Comparison of ENCODE assay signal across 12 cellular contexts in genomic region chr20:53598140-53599038, GRCh38.
DNase-seq lines count a peak whose midpoint lies in the region; ATAC-seq and TF ChIP-seq lines count a peak whose summit lies in the region.
"Had no signal": no experiment of that assay in that cellular context is flagged by ENCODE, and none has a peak within 500 bp of the region (broad histone marks: within the 10 kb centered on the region; RNA-seq: fewer than 3 reads in every experiment).

No MANE protein-coding gene starts in this region.

- POLR2A ChIA-PET in RWPE1 (lab: Yijun Ruan, JAX; ENCODE audit: low non-redundant PET): no interaction called here

- no peak for ATAC-seq in stimulated activated memory B cell treated with anti-CD40 and anti-IgM and Interleukin-4, amounts not matched to agents 10 μg/mL and 1 μg/mL and 100 μg/mL, for 72 hours

- peak overlapping the region; percentile 14; the same call in 1 of the 2 replicates for H3K27ac ChIP-seq in RWPE1

- peak overlapping the region; percentile 32 for H3K4me3 Mint-ChIP-seq in T-helper 2 cell treated with Interferon-gamma antibody and Interleukin-4, amounts not matched to agents 5 μg/mL and 100 μg/mL, for 36 hours
- H3K4me3 Mint-ChIP-seq in stimulated activated memory B cell treated with anti-CD40 and anti-IgM and Interleukin-4, amounts not matched to agents 10 μg/mL and 1 μg/mL and 100 μg/mL, for 72 hours: no peak overlapping the region

- H3K27me3 Mint-ChIP-seq in T-helper 2 cell treated with Interferon-gamma antibody and Interleukin-4, amounts not matched to agents 5 μg/mL and 100 μg/mL, for 36 hours (ENCODE audit: low read depth): no peaks in the 10 kb centered on the region
- no peaks in the 10 kb centered on the region for H3K27me3 Mint-ChIP-seq in stimulated activated memory B cell treated with anti-CD40 and anti-IgM and Interleukin-4, amounts not matched to agents 10 μg/mL and 1 μg/mL and 100 μg/mL, for 72 hours

- H3K27ac Mint-ChIP-seq in T-helper 2 cell treated with Interferon-gamma antibody and Interleukin-4, amounts not matched to agents 5 μg/mL and 100 μg/mL, for 36 hours: peak overlapping the region; percentile 68
- H3K27ac Mint-ChIP-seq in stimulated activated memory B cell treated with anti-CD40 and anti-IgM and Interleukin-4, amounts not matched to agents 10 μg/mL and 1 μg/mL and 100 μg/mL, for 72 hours: peak overlapping the region; percentile 54

- H3K9me3 Mint-ChIP-seq in T-helper 2 cell treated with Interferon-gamma antibody and Interleukin-4, amounts not matched to agents 5 μg/mL and 100 μg/mL, for 36 hours: no peaks in the 10 kb centered on the region
- H3K9me3 Mint-ChIP-seq in stimulated activated memory B cell treated with anti-CD40 and anti-IgM and Interleukin-4, amounts not matched to agents 10 μg/mL and 1 μg/mL and 100 μg/mL, for 72 hours: no peaks in the 10 kb centered on the region

- peaks cover 21% of the 10 kb centered on the region for H3K36me3 Mint-ChIP-seq in T-helper 2 cell treated with Interferon-gamma antibody and Interleukin-4, amounts not matched to agents 5 μg/mL and 100 μg/mL, for 36 hours (ENCODE audit: low read depth)
- H3K36me3 Mint-ChIP-seq in stimulated activated memory B cell treated with anti-CD40 and anti-IgM and Interleukin-4, amounts not matched to agents 10 μg/mL and 1 μg/mL and 100 μg/mL, for 72 hours: no peaks in the 10 kb centered on the region

- peak; percentile 31 for DNase-seq in T-helper 2 cell treated with Interferon-gamma antibody and Interleukin-4, amounts not matched to agents 5 μg/mL and 100 μg/mL, for 36 hours (ENCODE audit: low spot score)
- DNase-seq in T-helper 2 cell (no peak), RWPE1 (ENCODE audit: low spot score) (no peak), ecto neural progenitor cell (ENCODE audit: low spot score) (peak; percentile 29), middle frontal gyrus (ENCODE audit: extremely low spot score, low spot score) (no peak), D341Med (ENCODE audit: low spot score) (no peak), DMS53 treated with DMSO at 0.1 percent for 48 hours (lab: John Stamatoyannopoulos, UW; ENCODE audit: unreplicated experiment) (no peak)
- DNase-seq: amniotic stem cell, erythroblast, Karpas-422, NCI-H69 had no signal

- peaks cover 48% of the 10 kb centered on the region for H3K4me1 Mint-ChIP-seq in T-helper 2 cell treated with Interferon-gamma antibody and Interleukin-4, amounts not matched to agents 5 μg/mL and 100 μg/mL, for 36 hours (ENCODE audit: low read depth)
- H3K4me1 Mint-ChIP-seq in stimulated activated memory B cell treated with anti-CD40 and anti-IgM and Interleukin-4, amounts not matched to agents 10 μg/mL and 1 μg/mL and 100 μg/mL, for 72 hours: peaks cover 25% of the 10 kb centered on the region

- TF ChIP-seq CTCF in RWPE1 (conservative IDR thresholded peaks at IDR 0.05; ENCODE audit: low read depth): no peak

- CTCF ChIA-PET in RWPE1 (lab: Yijun Ruan, JAX): interaction anchor here (0.6 kb wide), 1 partner anchor 181 kb away, joined by 3 read pairs; no protein-coding TSS in a partner anchor

Comparison
In these comparisons a context has a peak if more than half of its experiments do, and no peak if none do; other contexts are left out.
1. DNase-seq: peak in T-helper 2 cell treated with Interferon-gamma antibody and Interleukin-4, amounts not matched to agents 5 μg/mL and 100 μg/mL, for 36 hours (single experiment) and ecto neural progenitor cell (single experiment); none in T-helper 2 cell (0 of 5), RWPE1 (single experiment), middle frontal gyrus (single experiment), D341Med (single experiment) and DMS53 treated with DMSO at 0.1 percent for 48 hours (single experiment).